29 cellular contexts compared by ENCODE assay signal in genomic region chr11:13429288-13429687, GRCh38.
"Had no signal": no experiment of that assay in that cellular context is flagged by ENCODE, and none has a peak within 500 bp of the region (broad histone marks: within the 10 kb centered on the region; RNA-seq: fewer than 3 reads in every experiment).

No MANE protein-coding gene starts in this region.

- H3K4me3 Mint-ChIP-seq: activated CD4-positive, alpha-beta T cell treated with anti-CD3 and anti-CD28 coated beads, Interleukin-2, amount 10 ng/mL, durations not matched to agents 7 days and 5 days; activated CD8-positive, alpha-beta memory T cell treated with anti-CD3 and anti-CD28 coated beads, Interleukin-2, amount 10 ng/mL, durations not matched to agents 7 days and 5 days; activated CD8-positive, alpha-beta T cell treated with anti-CD3 and anti-CD28 coated beads, Interleukin-2, amount 10 ng/mL, durations not matched to agents 7 days and 5 days; activated naive CD4-positive, alpha-beta T cell treated with anti-CD3 and anti-CD28 coated beads for 36 hours; activated naive CD8-positive, alpha-beta T cell treated with anti-CD3 and anti-CD28 coated beads for 36 hours; T-helper 1 cell treated with Interleukin-12 subunit alpha and Interleukin-12 subunit beta and Interleukin-4 antibody, amounts not matched to agents 30 μg/mL and 1 μg/mL, for 36 hours; WTC11 had no signal

- H3K27me3 Mint-ChIP-seq: activated CD4-positive, alpha-beta T cell treated with anti-CD3 and anti-CD28 coated beads, Interleukin-2, amount 10 ng/mL, durations not matched to agents 7 days and 5 days; activated CD8-positive, alpha-beta memory T cell treated with anti-CD3 and anti-CD28 coated beads, Interleukin-2, amount 10 ng/mL, durations not matched to agents 7 days and 5 days; activated naive CD8-positive, alpha-beta T cell treated with anti-CD3 and anti-CD28 coated beads for 36 hours had no signal

- ATAC-seq: activated CD4-positive, CD25-positive, alpha-beta regulatory T cell treated with anti-CD3 and anti-CD28 coated beads, Interleukin-2, amount 50 U/mL, for 24 hours; activated CD8-positive, alpha-beta memory T cell treated with anti-CD3 and anti-CD28 coated beads, Interleukin-2, amount 10 ng/mL, durations not matched to agents 7 days and 5 days; activated CD8-positive, alpha-beta T cell treated with anti-CD3 and anti-CD28 coated beads, Interleukin-2, amount 10 ng/mL, durations not matched to agents 7 days and 5 days; body of pancreas; WTC11 had no signal

- DNase-seq: activated CD4-positive, alpha-beta T cell treated with anti-CD3 and anti-CD28 coated beads for 1 hour; activated CD4-positive, alpha-beta T cell treated with anti-CD3 and anti-CD28 coated beads for 4 hours; activated CD4-positive, alpha-beta T cell treated with anti-CD3 and anti-CD28 coated beads, Interleukin-2, amount 10 ng/mL, durations not matched to agents 7 days and 5 days; activated CD4-positive, alpha-beta T cell treated with anti-CD3 and anti-CD28 coated beads, Interleukin-2, amount 50 U/mL, for 48 hours; activated CD4-positive, CD25-positive, alpha-beta regulatory T cell; activated CD8-positive, alpha-beta memory T cell treated with anti-CD3 and anti-CD28 coated beads for 24 hours; activated CD8-positive, alpha-beta memory T cell treated with anti-CD3 and anti-CD28 coated beads, Interleukin-2, amount 10 ng/mL, durations not matched to agents 7 days and 5 days; activated CD8-positive, alpha-beta memory T cell treated with anti-CD3 and anti-CD28 coated beads, Interleukin-2, amount 50 U/mL, for 48 hours; activated CD8-positive, alpha-beta T cell treated with anti-CD3 and anti-CD28 coated beads, Interleukin-2, amount 10 ng/mL, durations not matched to agents 7 days and 5 days; activated effector memory CD4-positive, alpha-beta T cell treated with anti-CD3 and anti-CD28 coated beads, Interleukin-2, amount 50 U/mL, for 16 hours; activated gamma-delta T cell treated with Interleukin-2 at 50 U/mL for 16 hours; activated naive CD4-positive, alpha-beta T cell; activated naive CD4-positive, alpha-beta T cell treated with anti-CD3 and anti-CD28 coated beads for 36 hours; activated naive CD4-positive, alpha-beta T cell treated with anti-CD3 and anti-CD28 coated beads, Interleukin-2, amount 50 U/mL, for 16 hours; activated naive CD8-positive, alpha-beta T cell treated with anti-CD3 and anti-CD28 coated beads for 36 hours; adrenal gland; amniotic stem cell; aorta; body of pancreas; brain microvascular endothelial cell; central memory CD4-positive, alpha-beta T cell; SW 1271; T-helper 1 cell; T-helper 2 cell; T1000; WERI-Rb-1 had no signal

- H3K27ac Mint-ChIP-seq: activated CD4-positive, alpha-beta T cell treated with anti-CD3 and anti-CD28 coated beads, Interleukin-2, amount 10 ng/mL, durations not matched to agents 7 days and 5 days; activated CD8-positive, alpha-beta memory T cell treated with anti-CD3 and anti-CD28 coated beads, Interleukin-2, amount 10 ng/mL, durations not matched to agents 7 days and 5 days; activated CD8-positive, alpha-beta T cell treated with anti-CD3 and anti-CD28 coated beads, Interleukin-2, amount 10 ng/mL, durations not matched to agents 7 days and 5 days; activated naive CD4-positive, alpha-beta T cell treated with anti-CD3 and anti-CD28 coated beads for 36 hours; activated naive CD8-positive, alpha-beta T cell treated with anti-CD3 and anti-CD28 coated beads for 36 hours; T-helper 1 cell treated with Interleukin-12 subunit alpha and Interleukin-12 subunit beta and Interleukin-4 antibody, amounts not matched to agents 30 μg/mL and 1 μg/mL, for 36 hours; WTC11 had no signal
